ENCODE assay signal across 15 cellular contexts in the genomic region with DNA sequence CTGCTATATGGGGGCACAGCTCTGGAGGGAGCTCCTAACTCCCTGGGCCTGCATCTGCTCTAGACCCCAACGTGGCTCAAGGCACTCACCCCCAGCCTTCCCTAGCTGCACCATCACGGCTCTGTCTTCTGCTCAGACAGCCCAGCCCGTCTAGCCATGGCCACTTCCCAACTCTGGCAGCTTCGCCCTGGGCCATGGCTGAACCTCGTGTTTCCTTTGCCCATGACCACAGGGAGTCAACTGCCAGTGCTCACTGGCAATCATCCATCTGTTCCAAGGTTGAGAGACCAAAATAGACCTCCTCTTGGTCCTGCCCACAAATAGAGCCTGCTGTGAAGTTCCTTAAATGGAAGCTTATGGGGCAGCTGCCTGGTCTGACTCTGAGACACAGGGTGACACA. TPM values are rescaled to one million over a fixed set of nuclear protein-coding genes. Genes with fewer than 3 reads are reported as not detected.
A peak's percentile ranks its signal among the peaks of the same experiment; 100 is the strongest.
DNase-seq lines count a peak whose midpoint lies in the region; ATAC-seq and TF ChIP-seq lines count a peak whose summit lies in the region.
"Had no signal": no experiment of that assay in that cellular context is flagged by ENCODE, and none has a peak within 500 bp of the region (broad histone marks: within the 10 kb centered on the region; RNA-seq: fewer than 3 reads in every experiment).

No MANE protein-coding gene starts in this region.

- CTCF ChIA-PET in activated CD4-positive, alpha-beta T cell treated with anti-CD3 and anti-CD28 coated beads for 36 hours (lab: Charles Lee) = interaction anchor here (0.6 kb wide), 2 partner anchors 271 to 1446 kb away, joined by 3 read pairs; partner anchors contain the start of gene EIF3F
- CTCF ChIA-PET in Calu3 (lab: Charles Lee) = no interaction called here

- peaks cover 23 to 36% (median 33%) of the 10 kb centered on the region in 10 experiments for H3K4me1 ChIP-seq in BLaER1 treated with 17β-estradiol and CSF1 and Interleukin-3, amounts not matched to agents 10 nM and 100 nM

- ATAC-seq in SK-N-SH treated with all-trans-retinoic acid at 6 μM for 48 hours (no peak), HG02678 (IDR thresholded peaks at IDR 0.05; ENCODE audit: unreplicated experiment) (no peak)
- ATAC-seq in activated CD4-positive, alpha-beta T cell treated with anti-CD3 and anti-CD28 coated beads for 36 hours = no peak
- ATAC-seq: activated T-cell treated with anti-CD3 and anti-CD28 coated beads, Interleukin-2, amount 50 U/mL, for 72 hours; stimulated activated memory B cell treated with anti-CD40 and anti-IgM and Interleukin-4, amounts not matched to agents 10 μg/mL and 1 μg/mL and 100 μg/mL, for 72 hours had no signal

- H3K9me3 ChIP-seq in BLaER1 treated with 17β-estradiol and CSF1 and Interleukin-3, amounts not matched to agents 10 nM and 100 nM (replicated peaks in 1 of 11) = no peaks in the 10 kb centered on the region
- H3K9me3 ChIP-seq: body of pancreas had no signal

- H3K9ac ChIP-seq in BLaER1 treated with 17β-estradiol and CSF1 and Interleukin-3, amounts not matched to agents 10 nM and 100 nM = no peak overlapping the region

- no peak overlapping the region for H3K4me3 ChIP-seq in BLaER1 treated with 17β-estradiol and CSF1 and Interleukin-3, amounts not matched to agents 10 nM and 100 nM
- H3K4me3 ChIP-seq: body of pancreas, lung had no signal

- intact Hi-C loops in activated CD4-positive, alpha-beta T cell treated with anti-CD3 and anti-CD28 coated beads for 36 hours (cut with DNase I, micrococcal nuclease) = no loop called here
- intact Hi-C loops in Calu3 (cut with micrococcal nuclease; ENCODE audit: unreplicated experiment) = no loop called here

- H3K27me3 ChIP-seq in BLaER1 treated with 17β-estradiol and CSF1 and Interleukin-3, amounts not matched to agents 10 nM and 100 nM = peaks cover 35 to 47% (median 39%) of the 10 kb centered on the region in 11 experiments

- no peak overlapping the region; a peak in 1 of 22 replicates for H3K27ac ChIP-seq in BLaER1 treated with 17β-estradiol and CSF1 and Interleukin-3, amounts not matched to agents 10 nM and 100 nM
- H3K27ac ChIP-seq: body of pancreas had no signal

- no peaks in the 10 kb centered on the region for H3K36me3 ChIP-seq in BLaER1 treated with 17β-estradiol and CSF1 and Interleukin-3, amounts not matched to agents 10 nM and 100 nM

- H3K4me1 Mint-ChIP-seq in activated CD4-positive, alpha-beta T cell treated with anti-CD3 and anti-CD28 coated beads for 36 hours = no peaks in the 10 kb centered on the region
- H3K4me1 Mint-ChIP-seq in Calu3 (ENCODE audit: low read depth, unreplicated experiment) = no peaks in the 10 kb centered on the region

- H3K4me3 Mint-ChIP-seq in activated CD4-positive, alpha-beta T cell treated with anti-CD3 and anti-CD28 coated beads for 36 hours = no peak overlapping the region
- H3K4me3 Mint-ChIP-seq in Calu3 (ENCODE audit: low read depth, unreplicated experiment) = no peak overlapping the region
- H3K4me3 Mint-ChIP-seq: activated T-cell treated with anti-CD3 and anti-CD28 coated beads, Interleukin-2, amount 50 U/mL, for 72 hours; stimulated activated memory B cell treated with anti-CD40 and anti-IgM and Interleukin-4, amounts not matched to agents 10 μg/mL and 1 μg/mL and 100 μg/mL, for 72 hours had no signal

- BruUV-seq in Calu3 (replicated peaks; lab: Mats Ljungman, UMichigan) = no TSS peak

- no peak for TF ChIP-seq CTCF in Calu3 (IDR thresholded peaks at IDR 0.05; ENCODE audit: unreplicated experiment)

- in situ Hi-C loops in KBM-7 (cut with MboI; ENCODE audit: low pct_unique_long_range_greater_than_20kb, low sequenced_read_pairs) = no loop called here

- H4K20me1 ChIP-seq in BLaER1 treated with 17β-estradiol and CSF1 and Interleukin-3, amounts not matched to agents 10 nM and 100 nM = peaks cover 0 to 23% (median 11%) of the 10 kb centered on the region in 11 experiments; a peak in 12 of 22 replicates

- H3K9me3 Mint-ChIP-seq in activated CD4-positive, alpha-beta T cell treated with anti-CD3 and anti-CD28 coated beads for 36 hours (ENCODE audit: low read depth) = no peaks in the 10 kb centered on the region
- H3K9me3 Mint-ChIP-seq in Calu3 (ENCODE audit: low read depth, unreplicated experiment) = no peaks in the 10 kb centered on the region
- H3K9me3 Mint-ChIP-seq: activated T-cell treated with anti-CD3 and anti-CD28 coated beads, Interleukin-2, amount 50 U/mL, for 72 hours; stimulated activated memory B cell treated with anti-CD40 and anti-IgM and Interleukin-4, amounts not matched to agents 10 μg/mL and 1 μg/mL and 100 μg/mL, for 72 hours had no signal

- peaks cover 26% of the 10 kb centered on the region for H3K27me3 Mint-ChIP-seq in activated CD4-positive, alpha-beta T cell treated with anti-CD3 and anti-CD28 coated beads for 36 hours
- H3K27me3 Mint-ChIP-seq in Calu3 (ENCODE audit: unreplicated experiment) = peaks cover 71% of the 10 kb centered on the region

- DNase-seq in KBM-7 (peak; percentile 53), astrocyte of the hippocampus (ENCODE audit: low read depth, low spot score) (peak; percentile 40), myocyte (ENCODE audit: low read depth) (peak; percentile 89), Calu3 (no peak)
- no peak for DNase-seq in activated CD4-positive, alpha-beta T cell treated with anti-CD3 and anti-CD28 coated beads for 36 hours
- DNase-seq: activated T-cell treated with anti-CD3 and anti-CD28 coated beads, Interleukin-2, amount 50 U/mL, for 72 hours; NCI-H226 had no signal

- POLR2A ChIA-PET in activated CD4-positive, alpha-beta T cell treated with anti-CD3 and anti-CD28 coated beads for 36 hours (lab: Charles Lee) = interaction anchor here (0.6 kb wide), 1 partner anchor 38 kb away, joined by 4 read pairs; no protein-coding TSS in a partner anchor

- H3K27ac Mint-ChIP-seq in activated CD4-positive, alpha-beta T cell treated with anti-CD3 and anti-CD28 coated beads for 36 hours = no peak overlapping the region
- H3K27ac Mint-ChIP-seq in Calu3 (ENCODE audit: unreplicated experiment) = no peak overlapping the region
- H3K27ac Mint-ChIP-seq: activated T-cell treated with anti-CD3 and anti-CD28 coated beads, Interleukin-2, amount 50 U/mL, for 72 hours; stimulated activated memory B cell treated with anti-CD40 and anti-IgM and Interleukin-4, amounts not matched to agents 10 μg/mL and 1 μg/mL and 100 μg/mL, for 72 hours had no signal

- H3K4me2 ChIP-seq in BLaER1 treated with 17β-estradiol and CSF1 and Interleukin-3, amounts not matched to agents 10 nM and 100 nM = peak overlapping the region; percentile 19 to 89 (median 74)

- no peaks in the 10 kb centered on the region for H3K36me3 Mint-ChIP-seq in activated CD4-positive, alpha-beta T cell treated with anti-CD3 and anti-CD28 coated beads for 36 hours (ENCODE audit: low read depth)
- H3K36me3 Mint-ChIP-seq in Calu3 (ENCODE audit: insufficient read depth, unreplicated experiment) = no peaks in the 10 kb centered on the region
- H3K36me3 Mint-ChIP-seq: stimulated activated memory B cell treated with anti-CD40 and anti-IgM and Interleukin-4, amounts not matched to agents 10 μg/mL and 1 μg/mL and 100 μg/mL, for 72 hours had no signal

TF ChIP-seq in SK-N-SH treated with all-trans-retinoic acid at 6 μM for 48 hours, 23 proteins besides CTCF, POLR2A, EP300 and RAD21 (continues in another document):
- no peak for TF ChIP-seq ZFP30 (CRISPR knock-in tag; IDR thresholded peaks at IDR 0.05)
- TF ChIP-seq, protein P1, sequence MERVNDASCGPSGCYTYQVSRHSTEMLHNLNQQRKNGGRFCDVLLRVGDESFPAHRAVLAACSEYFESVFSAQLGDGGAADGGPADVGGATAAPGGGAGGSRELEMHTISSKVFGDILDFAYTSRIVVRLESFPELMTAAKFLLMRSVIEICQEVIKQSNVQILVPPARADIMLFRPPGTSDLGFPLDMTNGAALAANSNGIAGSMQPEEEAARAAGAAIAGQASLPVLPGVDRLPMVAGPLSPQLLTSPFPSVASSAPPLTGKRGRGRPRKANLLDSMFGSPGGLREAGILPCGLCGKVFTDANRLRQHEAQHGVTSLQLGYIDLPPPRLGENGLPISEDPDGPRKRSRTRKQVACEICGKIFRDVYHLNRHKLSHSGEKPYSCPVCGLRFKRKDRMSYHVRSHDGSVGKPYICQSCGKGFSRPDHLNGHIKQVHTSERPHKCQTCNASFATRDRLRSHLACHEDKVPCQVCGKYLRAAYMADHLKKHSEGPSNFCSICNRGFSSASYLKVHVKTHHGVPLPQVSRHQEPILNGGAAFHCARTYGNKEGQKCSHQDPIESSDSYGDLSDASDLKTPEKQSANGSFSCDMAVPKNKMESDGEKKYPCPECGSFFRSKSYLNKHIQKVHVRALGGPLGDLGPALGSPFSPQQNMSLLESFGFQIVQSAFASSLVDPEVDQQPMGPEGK (CRISPR knock-in tag; IDR thresholded peaks at IDR 0.05; ENCODE audit: borderline replicate concordance) = no peak
- TF ChIP-seq, protein P2, sequence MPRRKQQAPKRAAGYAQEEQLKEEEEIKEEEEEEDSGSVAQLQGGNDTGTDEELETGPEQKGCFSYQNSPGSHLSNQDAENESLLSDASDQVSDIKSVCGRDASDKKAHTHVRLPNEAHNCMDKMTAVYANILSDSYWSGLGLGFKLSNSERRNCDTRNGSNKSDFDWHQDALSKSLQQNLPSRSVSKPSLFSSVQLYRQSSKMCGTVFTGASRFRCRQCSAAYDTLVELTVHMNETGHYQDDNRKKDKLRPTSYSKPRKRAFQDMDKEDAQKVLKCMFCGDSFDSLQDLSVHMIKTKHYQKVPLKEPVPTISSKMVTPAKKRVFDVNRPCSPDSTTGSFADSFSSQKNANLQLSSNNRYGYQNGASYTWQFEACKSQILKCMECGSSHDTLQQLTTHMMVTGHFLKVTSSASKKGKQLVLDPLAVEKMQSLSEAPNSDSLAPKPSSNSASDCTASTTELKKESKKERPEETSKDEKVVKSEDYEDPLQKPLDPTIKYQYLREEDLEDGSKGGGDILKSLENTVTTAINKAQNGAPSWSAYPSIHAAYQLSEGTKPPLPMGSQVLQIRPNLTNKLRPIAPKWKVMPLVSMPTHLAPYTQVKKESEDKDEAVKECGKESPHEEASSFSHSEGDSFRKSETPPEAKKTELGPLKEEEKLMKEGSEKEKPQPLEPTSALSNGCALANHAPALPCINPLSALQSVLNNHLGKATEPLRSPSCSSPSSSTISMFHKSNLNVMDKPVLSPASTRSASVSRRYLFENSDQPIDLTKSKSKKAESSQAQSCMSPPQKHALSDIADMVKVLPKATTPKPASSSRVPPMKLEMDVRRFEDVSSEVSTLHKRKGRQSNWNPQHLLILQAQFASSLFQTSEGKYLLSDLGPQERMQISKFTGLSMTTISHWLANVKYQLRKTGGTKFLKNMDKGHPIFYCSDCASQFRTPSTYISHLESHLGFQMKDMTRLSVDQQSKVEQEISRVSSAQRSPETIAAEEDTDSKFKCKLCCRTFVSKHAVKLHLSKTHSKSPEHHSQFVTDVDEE (CRISPR knock-in tag; IDR thresholded peaks at IDR 0.05) = no peak
- no peak for TF ChIP-seq ZNF70 (CRISPR knock-in tag; IDR thresholded peaks at IDR 0.05)
- no peak for TF ChIP-seq ZNF8 (CRISPR knock-in tag; IDR thresholded peaks at IDR 0.05)

RNA-seq across cellular contexts. Expression of gene LMO1, which starts 5.4 kb away (rescaled TPM):
- total RNA-seq in myocyte (not detected in 2 replicates), Calu3 (2022) (not detected in 2 replicates)
- not detected for polyA plus RNA-seq in myocyte (2012)
- total RNA-seq in activated CD4-positive, alpha-beta T cell treated with anti-CD3 and anti-CD28 coated beads for 36 hours = not detected
- total RNA-seq: omental fat pad had no signal
- polyA plus RNA-seq: BJ, lung had no signal

Comparison
In these comparisons a context has a peak if more than half of its experiments do, and no peak if none do; other contexts are left out.
1. DNase-seq: peak in KBM-7 (single experiment), astrocyte of the hippocampus (single experiment) and myocyte (single experiment); none in activated CD4-positive, alpha-beta T cell treated with anti-CD3 and anti-CD28 coated beads for 36 hours (single experiment) and Calu3 (single experiment).